In genomic region chr1:40878906-40879305, GRCh38 we compare ENCODE assay signal across 23 cellular contexts. TPM values are rescaled to one million over a fixed set of nuclear protein-coding genes. Genes with fewer than 3 reads are reported as not detected.
DNase-seq lines count a peak whose midpoint lies in the region; ATAC-seq, FAIRE-seq and TF ChIP-seq lines count a peak whose summit lies in the region.
"Had no signal": no experiment of that assay in that cellular context is flagged by ENCODE, and none has a peak within 500 bp of the region (broad histone marks: within the 10 kb centered on the region; RNA-seq: fewer than 3 reads in every experiment).

No MANE protein-coding gene starts in this region.

- H3K4me1 ChIP-seq in HCT116 (ENCODE audit: control insufficient read depth in 1 of 2, insufficient read depth in 2 of 2, low read length in 2 of 2) (peaks cover 36 to 75% of the 10 kb centered on the region in 2 experiments), SJSA1 (replicated peaks) (peaks cover 54% of the 10 kb centered on the region), endothelial cell of umbilical vein (ENCODE audit: control insufficient read depth, extremely low read depth, insufficient read depth, low read length) (peaks cover 39% of the 10 kb centered on the region)

- H3K36me3 ChIP-seq in HCT116 (ENCODE audit: control insufficient read depth in 1 of 2, insufficient read depth in 2 of 2, low read length in 2 of 2) (no peaks in the 10 kb centered on the region), SJSA1 (no peaks in the 10 kb centered on the region), endothelial cell of umbilical vein (ENCODE audit: control insufficient read depth in 2 of 2, extremely low read depth in 1 of 2, insufficient read depth in 2 of 2, low read length in 2 of 2) (no peaks in the 10 kb centered on the region), MG63 (no peaks in the 10 kb centered on the region)
- H3K36me3 ChIP-seq: Peyer's patch had no signal

- H3K27ac ChIP-seq in HCT116 (ENCODE audit: low read depth, low read length) (no peak overlapping the region), SJSA1 (peak overlapping the region; percentile 22; the same call in 1 of the 2 replicates), endothelial cell of umbilical vein (ENCODE audit: insufficient read depth, low read depth, low read length) (peak overlapping the region; percentile 98)
- H3K27ac ChIP-seq: HL-60, Peyer's patch had no signal

- POLR2A ChIA-PET in HCT116 (lab: Charles Lee) (interaction anchor here (0.6 to 1.7 kb wide), 3 partner anchors 16 to 43 kb away, joined by 3 to 10 read pairs (median 8); partner anchors contain the start of gene CITED4), endothelial cell of umbilical vein (lab: Charles Lee) (no interaction called here)

- H3K79me2 ChIP-seq in HCT116 (ENCODE audit: insufficient read depth, low read length) (no peaks in the 10 kb centered on the region), endothelial cell of umbilical vein (ENCODE audit: control insufficient read depth, insufficient read depth, low read length) (no peaks in the 10 kb centered on the region)

- no peak for TF ChIP-seq POLR2A in HCT116 (IDR thresholded peaks at IDR 0.05; ENCODE audit: borderline replicate concordance, extremely low read depth, insufficient read depth, insufficient read length)
- TF ChIP-seq POLR2A in endothelial cell of umbilical vein (IDR thresholded peaks at IDR 0.05; ENCODE audit: low read depth, low read length), result no peak
- TF ChIP-seq POLR2A in H54 (IDR thresholded peaks at IDR 0.05; ENCODE audit: low read depth, low read length), result no peak

- TF ChIP-seq CTCF in HCT116 (IDR thresholded peaks at IDR 0.05 in 2 of 3, conservative IDR thresholded peaks at IDR 0.05 in 1 of 3; ENCODE audit: borderline replicate concordance in 1 of 3, insufficient read depth in 1 of 3, low read depth in 2 of 3, low read length in 2 of 3) (no peak), endothelial cell of umbilical vein (IDR thresholded peaks at IDR 0.05; ENCODE audit: extremely low read depth in 1 of 2, insufficient read depth in 1 of 2, low read depth in 1 of 2, low read length in 2 of 2) (no peak)

- RAD21 ChIA-PET in HCT116 (lab: Charles Lee; ENCODE audit: low non-redundant PET in 1 of 2, low total read pairs in 2 of 2, uncharacterized antibody in 2 of 2, unreplicated experiment in 2 of 2), result no interaction called here

- H3K9me2 ChIP-seq in HCT116 (ENCODE audit: insufficient read depth), result no peaks in the 10 kb centered on the region

- CTCF ChIA-PET in HCT116 (lab: Charles Lee), result no interaction called here
- CTCF ChIA-PET in endothelial cell of umbilical vein (lab: Charles Lee), result interaction anchor here (2.6 kb wide), 1 partner anchor 17 kb away, joined by 9 read pairs; the partner anchor contains the start of gene CITED4

- H3K4me3 ChIP-seq in HCT116 (replicated peaks in 1 of 2; ENCODE audit: low read depth in 1 of 2, low read length in 2 of 2), result no peak overlapping the region
- no peak overlapping the region for H3K4me3 ChIP-seq in SJSA1
- no peak overlapping the region for H3K4me3 ChIP-seq in endothelial cell of umbilical vein (replicated peaks in 1 of 3; ENCODE audit: insufficient read depth in 1 of 3, low read depth in 1 of 3, low read length in 3 of 3)
- H3K4me3 ChIP-seq in MG63, result no peak overlapping the region
- H3K4me3 ChIP-seq: Peyer's patch had no signal

- H3K9ac ChIP-seq in HCT116 (ENCODE audit: low read length), result peak overlapping the region; percentile 49; the same call in 1 of the 2 replicates
- no peak overlapping the region for H3K9ac ChIP-seq in endothelial cell of umbilical vein (replicated peaks; ENCODE audit: extremely low read depth, insufficient read depth, low read length)

- no TSS peak for BruUV-seq in HCT116 (replicated peaks; lab: Mats Ljungman, UMichigan)
- BruUV-seq in endothelial cell of umbilical vein (replicated peaks; lab: Mats Ljungman, UMichigan), result no TSS peak

- H3K27me3 ChIP-seq in HCT116 (ENCODE audit: insufficient read depth, low read length) (no peaks in the 10 kb centered on the region), SJSA1 (replicated peaks) (no peaks in the 10 kb centered on the region), endothelial cell of umbilical vein (ENCODE audit: control insufficient read depth in 2 of 2, insufficient read depth in 2 of 2, low read length in 2 of 2) (no peaks in the 10 kb centered on the region), MG63 (no peaks in the 10 kb centered on the region)
- H3K27me3 ChIP-seq: Peyer's patch had no signal

- no peak overlapping the region for H2AFZ ChIP-seq in HCT116 (ENCODE audit: low read depth, low read length, poor library complexity, severe bottlenecking)
- H2AFZ ChIP-seq in endothelial cell of umbilical vein (ENCODE audit: low read depth, low read length), result no peak overlapping the region

- TF ChIP-seq RAD21 in HCT116 (IDR thresholded peaks at IDR 0.05; ENCODE audit: low read depth), result no peak

- H3K9me1 ChIP-seq in endothelial cell of umbilical vein (replicated peaks; ENCODE audit: control insufficient read depth, extremely low read depth, insufficient read depth, low read length), result no peaks in the 10 kb centered on the region

- no peak for DNase-seq in HCT116 (ENCODE audit: low read depth, low spot score)
- no peak for DNase-seq in SJSA1 (ENCODE audit: low read depth in 1 of 2, low spot score in 2 of 2)
- no peak for DNase-seq in endothelial cell of umbilical vein (ENCODE audit: low read depth, low spot score)
- DNase-seq in T-helper 9 cell, result no peak
- DNase-seq in NCI-H1417 (lab: John Stamatoyannopoulos, UW), result no peak
- DNase-seq in H54 (ENCODE audit: insufficient read length, low spot score), result no peak
- DNase-seq in MG63, result no peak
- DNase-seq: ACHN; C1 segment of cervical spinal cord; CD8-positive, alpha-beta T cell; DMS53; GDM1; KG1; NCI-H1092 treated with DMSO at 0.1 percent for 48 hours; NCI-H2029 treated with DMSO at 0.1 percent for 48 hours; NCI-H226; NCI-H510A treated with DMSO at 0.1 percent for 48 hours; NCI-H748 treated with DMSO at 0.1 percent for 48 hours; NK-92 treated with Interleukin-12 subunit alpha and Interleukin-12 subunit beta, amount 100 ng/mL, for 24 hours; Peyer's patch had no signal

- H3K9me3 ChIP-seq in HCT116 (ENCODE audit: control insufficient read depth in 1 of 2, insufficient read depth in 1 of 2, low read depth in 1 of 2, low read length in 2 of 2), result no peaks in the 10 kb centered on the region
- peaks cover 8% of the 10 kb centered on the region for H3K9me3 ChIP-seq in SJSA1 (replicated peaks)
- no peaks in the 10 kb centered on the region for H3K9me3 ChIP-seq in endothelial cell of umbilical vein (replicated peaks; ENCODE audit: control insufficient read depth, insufficient read depth, low read length)
- no peaks in the 10 kb centered on the region; the same call in 1 of the 2 replicates for H3K9me3 ChIP-seq in MG63
- H3K9me3 ChIP-seq: Peyer's patch had no signal

- no peak for ATAC-seq in HCT116
- ATAC-seq: CD8-positive, alpha-beta T cell; HepG2; Right ventricle myocardium inferior had no signal

- dilution Hi-C loops in endothelial cell of umbilical vein (cut with MboI; ENCODE audit: extremely low pct_ligation_motif_present, low sequenced_read_pairs), result no loop called here

- H4K20me1 ChIP-seq in HCT116 (ENCODE audit: insufficient read depth), result no peaks in the 10 kb centered on the region
- no peaks in the 10 kb centered on the region for H4K20me1 ChIP-seq in endothelial cell of umbilical vein (replicated peaks; ENCODE audit: control insufficient read depth, extremely low read depth, insufficient read depth, low read length)

- FAIRE-seq in endothelial cell of umbilical vein (lab: Jason Lieb, UNC) (peak; percentile 33), H54 (lab: Jason Lieb, UNC) (no peak)
- FAIRE-seq: HepG2 had no signal

- intact Hi-C loops in HCT116 (cut with micrococcal nuclease) (no loop called here), endothelial cell of umbilical vein (cut with micrococcal nuclease) (no loop called here)

- H3K4me2 ChIP-seq in HCT116 (ENCODE audit: low read length) (peak overlapping the region; percentile 36), endothelial cell of umbilical vein (ENCODE audit: insufficient read depth, low read length) (no peak overlapping the region)

TF ChIP-seq in HCT116, 20 proteins besides CTCF, POLR2A, EP300 and RAD21:
- TF ChIP-seq ATF3 (IDR thresholded peaks at IDR 0.05) (no peak), SP1 (IDR thresholded peaks at IDR 0.05; ENCODE audit: low read depth) (no peak)

TF ChIP-seq in endothelial cell of umbilical vein, 7 proteins besides CTCF, POLR2A, EP300 and RAD21:
- no peak for TF ChIP-seq JUN (IDR thresholded peaks at IDR 0.05; ENCODE audit: borderline replicate concordance, insufficient read depth, insufficient read length, low read depth)
TF ChIP-seq in endothelial cell of umbilical vein: peak in this region for 0.

RNA-seq across cellular contexts. Expression of gene CITED4, which starts 16.7 kb away (rescaled TPM):
- total RNA-seq in HCT116 (2021; ENCODE audit: unreplicated experiment) (7.8 TPM), endothelial cell of umbilical vein (10.9 and 11.3 TPM in 2 replicates)
- polyA plus RNA-seq in HCT116 (2012), result 4.3 and 6.8 TPM in 2 replicates
- 1.2 and 4.8 TPM in 2 replicates for total RNA-seq in SJSA1 (2014; rRNA removed; shearing (Covaris generic))
- 3.8 and 4.7 TPM in 2 replicates for polyA plus RNA-seq in endothelial cell of umbilical vein
- 2.3 and 4.4 TPM in 2 replicates for polyA plus RNA-seq in endothelial cell of umbilical vein (2011; cell fraction: cytosol; rRNA removed)
- 0.79 and 1.5 TPM in 2 replicates for polyA plus RNA-seq in endothelial cell of umbilical vein (2011; cell fraction: nucleus; rRNA removed)
- 3.3 and 5.7 TPM in 2 replicates for polyA plus RNA-seq in endothelial cell of umbilical vein (2012)
- 0.34 and 0.90 TPM in 2 replicates for polyA minus RNA-seq in endothelial cell of umbilical vein
- 12.4 TPM for polyA minus RNA-seq in endothelial cell of umbilical vein (2011; cell fraction: cytosol; rRNA and poly(A)+ RNA removed)
- polyA minus RNA-seq in endothelial cell of umbilical vein (2011; cell fraction: nucleus; rRNA and poly(A)+ RNA removed), result 0.87 and 3.6 TPM in 2 replicates
- total RNA-seq in MG63 (2014; rRNA removed; shearing (Covaris generic); ENCODE audit: low replicate concordance), result 29.5 and 45.3 TPM in 2 replicates
